ENCODE assay signal across 12 cellular contexts in genomic region chr18:45825258-45825744, GRCh38. TPM values are rescaled to one million over a fixed set of nuclear protein-coding genes. Genes with fewer than 3 reads are reported as not detected.
DNase-seq lines count a peak whose midpoint lies in the region; ATAC-seq and TF ChIP-seq lines count a peak whose summit lies in the region.
"Had no signal": no experiment of that assay in that cellular context is flagged by ENCODE, and none has a peak within 500 bp of the region (broad histone marks: within the 10 kb centered on the region; RNA-seq: fewer than 3 reads in every experiment).

Gene SIGLEC15 (plus strand): TSS chr18:45825675. CDS start chr18:45825729, 54 bp downstream.

- intact Hi-C loops in Right ventricle myocardium superior (cut with DNase I), result no loop called here

- H3K79me2 ChIP-seq in Karpas-422 (ENCODE audit: low read length) (no peaks in the 10 kb centered on the region), neural progenitor cell (ENCODE audit: low read depth) (no peaks in the 10 kb centered on the region)

- no peaks in the 10 kb centered on the region for H3K9me2 ChIP-seq in Karpas-422 (replicated peaks; ENCODE audit: insufficient read depth, low read length)

- peak; percentile 29 for ATAC-seq in effector memory CD8-positive, alpha-beta T cell (replicated peaks)
- ATAC-seq in HG03565 (IDR thresholded peaks at IDR 0.05; ENCODE audit: unreplicated experiment) (no peak), Right ventricle myocardium superior (ENCODE audit: poor library complexity) (no peak), HG03045 (IDR thresholded peaks at IDR 0.05; ENCODE audit: unreplicated experiment) (no peak)

- H3K4me2 ChIP-seq in Karpas-422 (ENCODE audit: low read depth, low read length, poor library complexity, severe bottlenecking) (peak within 1 kb of the TSS; percentile 38), neural progenitor cell (no peak within 1 kb of the TSS)

- no peak within 1 kb of the TSS for H3K27ac ChIP-seq in Karpas-422 (ENCODE audit: low read length)
- no peak within 1 kb of the TSS for H3K27ac ChIP-seq in neural progenitor cell
- H3K27ac ChIP-seq: heart right ventricle, Peyer's patch had no signal

- H3K4me3 ChIP-seq in Karpas-422 (ENCODE audit: low read length) (0 out of 2 replicates have a peak within 1 kb of the TSS, but pooled peaks have one; percentile 14), neural progenitor cell (no peak within 1 kb of the TSS)
- H3K4me3 ChIP-seq: heart right ventricle, Peyer's patch had no signal

- peaks cover 0 to 5% of the 10 kb centered on the region in 2 donors for H3K27me3 Mint-ChIP-seq in effector memory CD8-positive, alpha-beta T cell
- H3K27me3 Mint-ChIP-seq in neural progenitor cell (ENCODE audit: insufficient read depth, low read depth), result peaks cover 16% of the 10 kb centered on the region

- no peak within 1 kb of the TSS; the same call in 1 of the 2 replicates for H2AFZ ChIP-seq in Karpas-422 (ENCODE audit: low read length)
- no peak within 1 kb of the TSS for H2AFZ ChIP-seq in neural progenitor cell (replicated peaks)

- no peaks in the 10 kb centered on the region for H3K9me3 ChIP-seq in Karpas-422 (ENCODE audit: low read length)
- H3K9me3 ChIP-seq in neural progenitor cell (ENCODE audit: low read depth), result no peaks in the 10 kb centered on the region
- H3K9me3 ChIP-seq: Peyer's patch had no signal

- H3K36me3 ChIP-seq in Karpas-422 (ENCODE audit: insufficient read depth, low read length), result no peaks in the 10 kb centered on the region
- no peaks in the 10 kb centered on the region for H3K36me3 ChIP-seq in neural progenitor cell
- H3K36me3 ChIP-seq: heart right ventricle, Peyer's patch had no signal

- no peaks in the 10 kb centered on the region for H3F3A ChIP-seq in neural progenitor cell (ENCODE audit: low read depth)

- peak within 1 kb of the TSS in 1 of 2 donors; percentile 5 for H3K4me3 Mint-ChIP-seq in effector memory CD8-positive, alpha-beta T cell
- H3K4me3 Mint-ChIP-seq in neural progenitor cell, result no peak within 1 kb of the TSS
- H3K4me3 Mint-ChIP-seq: endodermal cell had no signal

- H4K20me1 ChIP-seq in Karpas-422 (ENCODE audit: insufficient read depth, low read depth, low read length), result no peaks in the 10 kb centered on the region
- no peaks in the 10 kb centered on the region for H4K20me1 ChIP-seq in neural progenitor cell (ENCODE audit: low read depth)

- H3K4me1 Mint-ChIP-seq in effector memory CD8-positive, alpha-beta T cell (ENCODE audit: low read depth in 2 of 2), result peaks cover 10 to 23% of the 10 kb centered on the region in 2 donors
- peaks cover 39% of the 10 kb centered on the region for H3K4me1 Mint-ChIP-seq in neural progenitor cell

- no peak for TF ChIP-seq CTCF in neural progenitor cell (IDR thresholded peaks at IDR 0.05)

- H3K27ac Mint-ChIP-seq in effector memory CD8-positive, alpha-beta T cell, result peak within 1 kb of the TSS; percentile 12 to 57
- peak within 1 kb of the TSS; percentile 96 for H3K27ac Mint-ChIP-seq in neural progenitor cell
- H3K27ac Mint-ChIP-seq: endodermal cell had no signal

- H3K36me3 Mint-ChIP-seq in effector memory CD8-positive, alpha-beta T cell (ENCODE audit: insufficient read depth), result no peaks in the 10 kb centered on the region
- no peaks in the 10 kb centered on the region for H3K36me3 Mint-ChIP-seq in neural progenitor cell

- H3K9me3 Mint-ChIP-seq in effector memory CD8-positive, alpha-beta T cell, result no peaks in the 10 kb centered on the region
- no peaks in the 10 kb centered on the region for H3K9me3 Mint-ChIP-seq in neural progenitor cell
- H3K9me3 Mint-ChIP-seq: endodermal cell had no signal

- H3K27me3 ChIP-seq in Karpas-422 (ENCODE audit: low read length) (no peaks in the 10 kb centered on the region; the same call in 1 of the 2 replicates), neural progenitor cell (no peaks in the 10 kb centered on the region)
- H3K27me3 ChIP-seq: Peyer's patch had no signal

- peak within 1 kb of the TSS; percentile 19 for H3K9ac ChIP-seq in Karpas-422 (ENCODE audit: low read length)
- no peak within 1 kb of the TSS for H3K9ac ChIP-seq in neural progenitor cell

- H3K4me1 ChIP-seq in Karpas-422 (ENCODE audit: low read length) (peaks cover 52% of the 10 kb centered on the region), neural progenitor cell (peaks cover 6% of the 10 kb centered on the region)

- DNase-seq in D341Med (ENCODE audit: low spot score) (peak; percentile 40), Karpas-422 (no peak), neural progenitor cell (ENCODE audit: low spot score) (no peak), Right ventricle myocardium superior (no peak)
- no peak for DNase-seq in effector memory CD8-positive, alpha-beta T cell
- DNase-seq: endodermal cell; heart right ventricle; midbrain; Peyer's patch; stimulated activated CD4-positive, alpha-beta T cell treated with anti-CD3 and anti-CD28 coated beads, Interleukin-4, amount 100 ng/mL, for 4 hours had no signal

RNA-seq across cellular contexts. Expression of gene SIGLEC15, which starts in this region (rescaled TPM):
- 1.6 and 2.5 TPM in 2 replicates for total RNA-seq in Karpas-422 (2014; rRNA removed; shearing (Covaris generic); ENCODE audit: low replicate concordance)
- total RNA-seq in neural progenitor cell (ENCODE audit: low replicate concordance), result not detected in 2 replicates
- not detected for total RNA-seq in Right ventricle myocardium superior
- total RNA-seq: endodermal cell had no signal
